Comparison of ENCODE assay signal across 8 cellular contexts in the genomic region with DNA sequence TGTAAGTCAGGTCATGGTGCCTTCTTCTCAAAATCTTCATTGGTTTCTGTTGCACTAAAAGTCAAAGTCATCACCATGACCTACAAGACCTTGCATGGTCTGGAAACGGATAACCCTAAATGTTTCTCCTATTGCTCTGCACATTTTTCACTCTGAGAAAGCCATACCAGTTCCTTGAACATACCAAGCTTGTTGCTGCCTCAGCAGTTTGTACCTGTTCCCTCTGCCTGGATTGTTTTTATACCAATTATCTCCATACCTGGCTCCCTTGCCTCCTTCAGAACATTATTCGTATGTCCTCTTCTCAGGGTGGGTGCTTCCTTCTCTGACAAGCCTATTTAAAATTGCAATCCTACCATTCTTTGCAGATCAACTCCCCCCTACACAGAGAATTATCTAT.
"Had no signal": no experiment of that assay in that cellular context is flagged by ENCODE, and none has a peak within 500 bp of the region (broad histone marks: within the 10 kb centered on the region; RNA-seq: fewer than 3 reads in every experiment).

No MANE protein-coding gene starts in this region.

- FAIRE-seq: H54 had no signal

- H2AFZ ChIP-seq: GM23248 had no signal

- H3K27ac Mint-ChIP-seq: H9, IgD-negative memory B cell had no signal

- H3K9me3 Mint-ChIP-seq: H9 had no signal

- H3K4me3 Mint-ChIP-seq: H9, IgD-negative memory B cell had no signal

- H3K27me3 Mint-ChIP-seq: IgD-negative memory B cell had no signal

- H3K9ac ChIP-seq: GM23248 had no signal

- DNase-seq: GM23248, GOT3, H9, HCEC 1CT, KG1 had no signal

- H3K4me3 ChIP-seq: GM23248 had no signal

- H3K27ac ChIP-seq: GM23248, HL-60 had no signal

- H3K4me1 Mint-ChIP-seq: H9, IgD-negative memory B cell had no signal
